Comparison of ENCODE assay signal across 8 cellular contexts in genomic region chr5:59034498-59035186, GRCh38.
DNase-seq lines count a peak whose midpoint lies in the region; ATAC-seq and TF ChIP-seq lines count a peak whose summit lies in the region.

No MANE protein-coding gene starts in this region.

- DNase-seq in CD1c-positive myeloid dendritic cell (ENCODE audit: extremely low spot score) (peak; percentile 30), Karpas-422 (peak; percentile 50), WERI-Rb-1 (peak; percentile 44), foreskin melanocyte (peak; percentile 31), ureter (ENCODE audit: low spot score) (no peak)
- no peak for DNase-seq in stimulated activated naive CD8-positive, alpha-beta T cell treated with anti-CD3 and anti-CD28 coated beads, Interleukin-15, amount 100 ng/mL, for 72 hours

- no peak overlapping the region for H2AFZ ChIP-seq in Karpas-422 (ENCODE audit: low read length)

- peaks cover 33% of the 10 kb centered on the region for H3K4me1 Mint-ChIP-seq in stimulated activated naive CD8-positive, alpha-beta T cell treated with anti-CD3 and anti-CD28 coated beads, Interleukin-15, amount 100 ng/mL, for 72 hours

- TF ChIP-seq CTCF in GM12873 (IDR thresholded peaks at IDR 0.05; ENCODE audit: insufficient read depth, low read depth, low read length, missing control alignments) (peak; percentile 46), WERI-Rb-1 (IDR thresholded peaks at IDR 0.05; ENCODE audit: low read depth, low read length) (peak; percentile 36; the same call in 1 of the 2 replicates)

- H3K27ac Mint-ChIP-seq in stimulated activated naive CD8-positive, alpha-beta T cell treated with anti-CD3 and anti-CD28 coated beads, Interleukin-15, amount 100 ng/mL, for 72 hours = peak overlapping the region; percentile 59 to 88

- peak overlapping the region; percentile 85 to 96 for H3K4me3 Mint-ChIP-seq in stimulated activated naive CD8-positive, alpha-beta T cell treated with anti-CD3 and anti-CD28 coated beads, Interleukin-15, amount 100 ng/mL, for 72 hours

- no peaks in the 10 kb centered on the region for H4K20me1 ChIP-seq in Karpas-422 (ENCODE audit: insufficient read depth, low read depth, low read length)

- H3K9ac ChIP-seq in Karpas-422 (ENCODE audit: low read length) = no peak overlapping the region

- H3K9me3 ChIP-seq in Karpas-422 (ENCODE audit: low read length) (no peaks in the 10 kb centered on the region), WERI-Rb-1 (ENCODE audit: severe bottlenecking) (no peaks in the 10 kb centered on the region)

- no peaks in the 10 kb centered on the region for H3K9me3 Mint-ChIP-seq in stimulated activated naive CD8-positive, alpha-beta T cell treated with anti-CD3 and anti-CD28 coated beads, Interleukin-15, amount 100 ng/mL, for 72 hours

- no peak for ATAC-seq in stimulated activated naive CD8-positive, alpha-beta T cell treated with anti-CD3 and anti-CD28 coated beads, Interleukin-15, amount 100 ng/mL, for 72 hours
- no peak for ATAC-seq in HG02678 (IDR thresholded peaks at IDR 0.05; ENCODE audit: unreplicated experiment)

- no peaks in the 10 kb centered on the region for H3K9me2 ChIP-seq in Karpas-422 (replicated peaks; ENCODE audit: insufficient read depth, low read length)

- no peaks in the 10 kb centered on the region for H3K27me3 ChIP-seq in Karpas-422 (ENCODE audit: low read length)
- H3K27me3 ChIP-seq in WERI-Rb-1 (ENCODE audit: insufficient read depth, low read depth, severe bottlenecking) = peaks cover 4% of the 10 kb centered on the region

- H3K27ac ChIP-seq in Karpas-422 (ENCODE audit: low read length) (no peak overlapping the region), WERI-Rb-1 (no peak overlapping the region)

- no peak overlapping the region for H3K4me2 ChIP-seq in Karpas-422 (ENCODE audit: low read depth, low read length, poor library complexity, severe bottlenecking)

- no peaks in the 10 kb centered on the region for H3K79me2 ChIP-seq in Karpas-422 (ENCODE audit: low read length)

- no peaks in the 10 kb centered on the region for H3K27me3 Mint-ChIP-seq in stimulated activated naive CD8-positive, alpha-beta T cell treated with anti-CD3 and anti-CD28 coated beads, Interleukin-15, amount 100 ng/mL, for 72 hours

- H3K36me3 ChIP-seq in Karpas-422 (ENCODE audit: insufficient read depth, low read length) (no peaks in the 10 kb centered on the region), WERI-Rb-1 (no peaks in the 10 kb centered on the region)

- H3K4me1 ChIP-seq in Karpas-422 (ENCODE audit: low read length) = no peaks in the 10 kb centered on the region

- no peak overlapping the region for H3K4me3 ChIP-seq in Karpas-422 (ENCODE audit: low read length)
- H3K4me3 ChIP-seq in WERI-Rb-1 (ENCODE audit: low read depth, low read length) = peak overlapping the region; percentile 25

Comparison
In these comparisons a context has a peak if more than half of its experiments do, and no peak if none do; other contexts are left out.
1. DNase-seq: peak in CD1c-positive myeloid dendritic cell (single experiment), Karpas-422 (single experiment), WERI-Rb-1 (single experiment) and foreskin melanocyte (single experiment); none in stimulated activated naive CD8-positive, alpha-beta T cell treated with anti-CD3 and anti-CD28 coated beads, Interleukin-15, amount 100 ng/mL, for 72 hours (0 of 2) and ureter (single experiment).